Comparison of ENCODE assay signal across 19 cellular contexts in the genomic region with DNA sequence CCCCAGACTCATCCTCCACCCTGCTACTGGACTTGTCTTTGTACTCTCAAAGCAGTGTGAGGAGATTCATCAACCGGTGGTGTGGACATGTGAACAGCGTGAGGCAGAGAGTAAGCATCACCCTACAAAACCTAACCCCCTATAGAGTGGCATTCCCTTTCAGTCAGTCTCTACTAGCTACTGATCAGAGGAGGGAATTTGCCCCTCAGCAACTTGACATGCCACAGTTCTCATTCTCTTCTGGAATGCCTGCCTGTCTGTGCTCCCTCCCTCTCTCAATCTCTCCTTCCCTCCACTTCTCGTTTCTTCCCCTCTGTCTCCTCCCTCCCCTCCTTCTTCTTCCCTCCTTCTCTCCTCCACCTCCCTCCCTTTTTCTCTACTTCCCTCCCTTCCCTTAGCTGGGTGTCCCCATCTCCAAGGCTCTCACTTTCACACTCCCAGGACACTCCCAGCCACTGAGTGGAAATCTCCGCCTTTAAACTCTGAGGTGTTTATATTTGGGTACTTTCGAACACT. TPM values are rescaled to one million over a fixed set of nuclear protein-coding genes. Genes with fewer than 3 reads are reported as not detected.
DNase-seq lines count a peak whose midpoint lies in the region; ATAC-seq, FAIRE-seq and TF ChIP-seq lines count a peak whose summit lies in the region.
"Had no signal": no experiment of that assay in that cellular context is flagged by ENCODE, and none has a peak within 500 bp of the region (broad histone marks: within the 10 kb centered on the region; RNA-seq: fewer than 3 reads in every experiment).

No MANE protein-coding gene starts in this region.

- DNase-seq in HepG2 (ENCODE audit: low spot score) (no peak), right lobe of liver (no peak), left lung (no peak), urothelium cell line (ENCODE audit: low spot score) (no peak), NOMO-1 (lab: John Stamatoyannopoulos, UW; ENCODE audit: unreplicated experiment in 2 of 2) (no peak)
- DNase-seq in activated CD4-positive, alpha-beta T cell treated with anti-CD3 and anti-CD28 coated beads, Interleukin-2, amount 50 U/mL, for 1 hour = no peak
- DNase-seq: activated CD4-positive, alpha-beta T cell treated with anti-CD3 and anti-CD28 coated beads for 4 hours; Calu3; GDM1; H7; MM.1S; NCI-H187; SHP77 treated with DMSO at 0.1 percent for 48 hours had no signal

- H2AFZ ChIP-seq in HepG2 (ENCODE audit: low read length) = no peak overlapping the region

- no peak overlapping the region for H3K27ac ChIP-seq in HepG2 (ENCODE audit: extremely low read length, insufficient read depth, low read length)
- no peak overlapping the region for H3K27ac ChIP-seq in right lobe of liver
- H3K27ac ChIP-seq in left lung = no peak overlapping the region
- H3K27ac ChIP-seq: esophagus muscularis mucosa, neutrophil had no signal

- H3K36me3 Mint-ChIP-seq in activated T-helper 17 cell treated with anti-CD3 and anti-CD28 coated beads, Interleukin-2, amount 50 U/mL, for 72 hours (ENCODE audit: low read depth) = peaks cover 21% of the 10 kb centered on the region

- no peak overlapping the region for H3K4me3 ChIP-seq in HepG2 (replicated peaks in 1 of 3; ENCODE audit: insufficient read depth in 1 of 3, low read depth in 2 of 3, low read length in 3 of 3)
- H3K4me3 ChIP-seq in right lobe of liver = no peak overlapping the region
- no peak overlapping the region for H3K4me3 ChIP-seq in left lung
- H3K4me3 ChIP-seq: esophagus muscularis mucosa had no signal

- no peaks in the 10 kb centered on the region for H3K9me3 Mint-ChIP-seq in activated T-helper 17 cell treated with anti-CD3 and anti-CD28 coated beads, Interleukin-2, amount 50 U/mL, for 72 hours

- H3K27ac Mint-ChIP-seq in activated T-helper 17 cell treated with anti-CD3 and anti-CD28 coated beads, Interleukin-2, amount 50 U/mL, for 72 hours = peak overlapping the region; percentile 47

- H3K9me3 ChIP-seq in HepG2 (ENCODE audit: low read length) (no peaks in the 10 kb centered on the region), right lobe of liver (no peaks in the 10 kb centered on the region), left lung (no peaks in the 10 kb centered on the region)
- H3K9me3 ChIP-seq: esophagus muscularis mucosa, neutrophil had no signal

- ATAC-seq in HepG2 (peak; percentile 9; the same call in 1 of the 3 replicates), right lobe of liver (no peak), left lung (peak; percentile 43), GM18870 (IDR thresholded peaks at IDR 0.05; ENCODE audit: unreplicated experiment) (no peak)
- no peak for ATAC-seq in activated T-helper 17 cell treated with anti-CD3 and anti-CD28 coated beads, Interleukin-2, amount 50 U/mL, for 72 hours (replicated peaks)
- ATAC-seq: sciatic nerve had no signal

- intact Hi-C loops in HepG2 (cut with micrococcal nuclease; ENCODE audit: unreplicated experiment) (no loop called here), right lobe of liver (cut with DNase I) (no loop called here), left lung (cut with DNase I) (no loop called here)

- H4K20me1 ChIP-seq in HepG2 (ENCODE audit: insufficient read depth, low read length) = no peaks in the 10 kb centered on the region

- no peak for TF ChIP-seq CTCF in HepG2 (CRISPR knock-in tag; IDR thresholded peaks at IDR 0.05)
- TF ChIP-seq CTCF in right lobe of liver (IDR thresholded peaks at IDR 0.05) = no peak
- TF ChIP-seq CTCF in left lung (IDR thresholded peaks at IDR 0.05) = no peak

- H3K4me2 ChIP-seq in HepG2 (ENCODE audit: low read depth, low read length) = no peak overlapping the region

- no peaks in the 10 kb centered on the region for H3K79me2 ChIP-seq in HepG2 (ENCODE audit: insufficient read depth, low read length)

- H3K27me3 ChIP-seq in HepG2 (ENCODE audit: control insufficient read depth in 1 of 2, insufficient read depth in 2 of 2, low read length in 2 of 2) (no peaks in the 10 kb centered on the region), right lobe of liver (no peaks in the 10 kb centered on the region), left lung (no peaks in the 10 kb centered on the region)
- H3K27me3 ChIP-seq: esophagus muscularis mucosa, neutrophil had no signal

- H3K27me3 Mint-ChIP-seq in activated T-helper 17 cell treated with anti-CD3 and anti-CD28 coated beads, Interleukin-2, amount 50 U/mL, for 72 hours = no peaks in the 10 kb centered on the region

- H3K36me3 ChIP-seq in HepG2 (replicated peaks in 1 of 2; ENCODE audit: control insufficient read depth in 1 of 2, insufficient read depth in 2 of 2, low read length in 2 of 2) = peaks cover under 1 to 10% of the 10 kb centered on the region in 2 experiments; a peak in 3 of 5 replicates
- peaks cover 0 to 6% (median 2%) of the 10 kb centered on the region in 4 donors for H3K36me3 ChIP-seq in right lobe of liver
- peaks cover 0 to 20% of the 10 kb centered on the region in 2 donors for H3K36me3 ChIP-seq in left lung

- in situ Hi-C loops in HepG2 (cut with HindIII; ENCODE audit: extremely low pct_ligation_motif_present, low pct_unique_long_range_greater_than_20kb) = no loop called here

- peaks cover 9% of the 10 kb centered on the region for H3K4me1 Mint-ChIP-seq in activated T-helper 17 cell treated with anti-CD3 and anti-CD28 coated beads, Interleukin-2, amount 50 U/mL, for 72 hours

- FAIRE-seq in HepG2 (lab: Jason Lieb, UNC) = no peak
- peak; percentile 67 for FAIRE-seq in urothelium cell line (lab: Jason Lieb, UNC)
- FAIRE-seq: GM12891 had no signal

- TF ChIP-seq POLR2A in HepG2 (IDR thresholded peaks at IDR 0.05; ENCODE audit: insufficient read depth in 1 of 2, low read depth in 2 of 2, low read length in 2 of 2) (no peak), right lobe of liver (IDR thresholded peaks at IDR 0.05) (no peak)

- CTCF ChIA-PET in HepG2 (lab: Yijun Ruan, JAX; ENCODE audit: low intra/inter-chr PET ratio, low total read pairs) = no interaction called here

- POLR2A ChIA-PET in HepG2 (lab: Yijun Ruan, JAX) = interaction anchor here (0.5 kb wide), 1 partner anchor 14 kb away, joined by 3 read pairs; no protein-coding TSS in a partner anchor

- no TSS peak for BruUV-seq in HepG2 (replicated peaks; lab: Mats Ljungman, UMichigan)

- no peak for TF ChIP-seq RAD21 in HepG2 (CRISPR knock-in tag; IDR thresholded peaks at IDR 0.05)

- peaks cover 11% of the 10 kb centered on the region; the same call in 1 of the 2 replicates for H3K4me1 ChIP-seq in HepG2 (ENCODE audit: insufficient read depth, low read length)
- H3K4me1 ChIP-seq in right lobe of liver = no peaks in the 10 kb centered on the region
- H3K4me1 ChIP-seq in left lung = peaks cover 0 to 5% of the 10 kb centered on the region in 2 donors
- H3K4me1 ChIP-seq: esophagus muscularis mucosa had no signal

- 94% methylated on average over 5 of the region's 5 CpGs for WGBS in HepG2 (ENCODE audit: low lambda C conversion rate)
- WGBS in right lobe of liver (ENCODE audit: insufficient coverage, low coverage, low lambda C conversion rate, missing lambda C conversion rate) = 82% methylated on average over 5 of the region's 5 CpGs

- TF ChIP-seq EP300 in HepG2 (IDR thresholded peaks at IDR 0.05; ENCODE audit: low read depth in 2 of 2, low read length in 2 of 2) (no peak), HepG2 (CRISPR knock-in tag; IDR thresholded peaks at IDR 0.05; ENCODE audit: borderline replicate concordance) (no peak)

- no peak overlapping the region for H3K9ac ChIP-seq in HepG2 (ENCODE audit: insufficient read depth, low read depth, low read length)

- no peak overlapping the region for H3K4me3 Mint-ChIP-seq in activated T-helper 17 cell treated with anti-CD3 and anti-CD28 coated beads, Interleukin-2, amount 50 U/mL, for 72 hours

RNA-seq across cellular contexts. Expression of a gene that starts 24.6 kb away (rescaled TPM):
- 223 and 272 TPM in 2 replicates for total RNA-seq in HepG2 (2016; rRNA removed; fragmentation: Illumina TruSeq; extraction: Trizol)
- 109 and 136 TPM in 2 replicates for total RNA-seq in HepG2 (2016; cell fraction: cytosol; rRNA removed; fragmentation: Illumina TruSeq; extraction: Trizol; ENCODE audit: low read depth)
- total RNA-seq in HepG2 (2016; cell fraction: insoluble cytoplasmic fraction; rRNA removed; fragmentation: Illumina TruSeq; extraction: Trizol) = 225 and 261 TPM in 2 replicates
- 214 and 217 TPM in 2 replicates for total RNA-seq in HepG2 (2016; cell fraction: membrane; rRNA removed; fragmentation: Illumina TruSeq; extraction: Trizol)
- total RNA-seq in HepG2 (2016; cell fraction: nucleus; rRNA removed; fragmentation: Illumina TruSeq; extraction: Trizol) = 118 and 122 TPM in 2 replicates
- 93.2 and 121 TPM in 2 replicates for polyA plus RNA-seq in HepG2 (2011; rRNA removed)
- polyA plus RNA-seq in HepG2 (2011; cell fraction: cytosol; rRNA removed) = 110 and 123 TPM in 2 replicates
- 34.1 and 41.1 TPM in 2 replicates for polyA plus RNA-seq in HepG2 (2011; cell fraction: nucleus; rRNA removed)
- polyA plus RNA-seq in HepG2 (2012) = 101 and 124 TPM in 2 replicates
- polyA plus RNA-seq in HepG2 (2016; cell fraction: cytosol; fragmentation: Illumina TruSeq; extraction: Trizol; ENCODE audit: low read depth) = 169 and 220 TPM in 2 replicates
- polyA plus RNA-seq in HepG2 (2016; cell fraction: insoluble cytoplasmic fraction; fragmentation: Illumina TruSeq; extraction: Trizol; ENCODE audit: low read depth) = 277 and 298 TPM in 2 replicates
- polyA plus RNA-seq in HepG2 (2016; cell fraction: membrane; fragmentation: Illumina TruSeq; extraction: Trizol; ENCODE audit: low read depth) = 226 and 259 TPM in 2 replicates
- polyA plus RNA-seq in HepG2 (2016; cell fraction: nucleus; fragmentation: Illumina TruSeq; extraction: Trizol; ENCODE audit: insufficient read depth, low read depth) = 188 and 191 TPM in 2 replicates
- polyA minus RNA-seq in HepG2 (2011; rRNA and poly(A)+ RNA removed; ENCODE audit: low replicate concordance) = 67.1 and 192 TPM in 2 replicates
- polyA minus RNA-seq in HepG2 (2011; cell fraction: cytosol; rRNA and poly(A)+ RNA removed) = 42.5 and 43.2 TPM in 2 replicates
- 36.7 and 41.4 TPM in 2 replicates for polyA minus RNA-seq in HepG2 (2011; cell fraction: nucleus; rRNA and poly(A)+ RNA removed)
- total RNA-seq in right lobe of liver = 10 to 100 TPM; 49.3 to 69.1 (median 60.9) TPM
- 100 to 1,000 TPM; 156 to 157 TPM for total RNA-seq in activated T-helper 17 cell treated with anti-CD3 and anti-CD28 coated beads, Interleukin-2, amount 50 U/mL, for 72 hours
- total RNA-seq in left lung = 100 to 1,000 TPM; 113 to 182 TPM

RNA-seq across cellular contexts. Expression of a gene that starts 26.8 kb away (rescaled TPM):
- total RNA-seq in HepG2 (2016; rRNA removed; fragmentation: Illumina TruSeq; extraction: Trizol) = 2,268 and 3,314 TPM in 2 replicates
- 754 and 802 TPM in 2 replicates for total RNA-seq in HepG2 (2016; cell fraction: cytosol; rRNA removed; fragmentation: Illumina TruSeq; extraction: Trizol; ENCODE audit: low read depth)
- total RNA-seq in HepG2 (2016; cell fraction: insoluble cytoplasmic fraction; rRNA removed; fragmentation: Illumina TruSeq; extraction: Trizol) = 2,242 and 3,472 TPM in 2 replicates
- total RNA-seq in HepG2 (2016; cell fraction: membrane; rRNA removed; fragmentation: Illumina TruSeq; extraction: Trizol) = 997 and 1,006 TPM in 2 replicates
- total RNA-seq in HepG2 (2016; cell fraction: nucleus; rRNA removed; fragmentation: Illumina TruSeq; extraction: Trizol) = 760 and 791 TPM in 2 replicates
- polyA plus RNA-seq in HepG2 (2011; rRNA removed) = 2,460 and 3,010 TPM in 2 replicates
- 2,797 and 3,003 TPM in 2 replicates for polyA plus RNA-seq in HepG2 (2011; cell fraction: cytosol; rRNA removed)
- 624 and 737 TPM in 2 replicates for polyA plus RNA-seq in HepG2 (2011; cell fraction: nucleus; rRNA removed)
- polyA plus RNA-seq in HepG2 (2012) = 1,687 and 1,874 TPM in 2 replicates
- 1,121 and 1,153 TPM in 2 replicates for polyA plus RNA-seq in HepG2 (2016; cell fraction: cytosol; fragmentation: Illumina TruSeq; extraction: Trizol; ENCODE audit: low read depth)
- 3,894 and 4,262 TPM in 2 replicates for polyA plus RNA-seq in HepG2 (2016; cell fraction: insoluble cytoplasmic fraction; fragmentation: Illumina TruSeq; extraction: Trizol; ENCODE audit: low read depth)
- polyA plus RNA-seq in HepG2 (2016; cell fraction: membrane; fragmentation: Illumina TruSeq; extraction: Trizol; ENCODE audit: low read depth) = 1,143 and 1,145 TPM in 2 replicates
- polyA plus RNA-seq in HepG2 (2016; cell fraction: nucleus; fragmentation: Illumina TruSeq; extraction: Trizol; ENCODE audit: insufficient read depth, low read depth) = 1,363 and 1,473 TPM in 2 replicates
- 700 and 1,641 TPM in 2 replicates for polyA minus RNA-seq in HepG2 (2011; rRNA and poly(A)+ RNA removed; ENCODE audit: low replicate concordance)
- 495 and 562 TPM in 2 replicates for polyA minus RNA-seq in HepG2 (2011; cell fraction: cytosol; rRNA and poly(A)+ RNA removed)
- 234 and 280 TPM in 2 replicates for polyA minus RNA-seq in HepG2 (2011; cell fraction: nucleus; rRNA and poly(A)+ RNA removed)
- total RNA-seq in right lobe of liver = 1,000 to 10,000 TPM in 2 of 6 experiments, 100 to 1,000 TPM in 4; 530 to 1,528 (median 637) TPM
- 1,000 to 10,000 TPM; 1,915 to 2,917 TPM for total RNA-seq in activated T-helper 17 cell treated with anti-CD3 and anti-CD28 coated beads, Interleukin-2, amount 50 U/mL, for 72 hours
- total RNA-seq in left lung = 1,000 to 10,000 TPM; 1,404 to 1,630 TPM

Comparison
In these comparisons a context has a peak if more than half of its experiments do, and no peak if none do; other contexts are left out.
1. ATAC-seq: peak in HepG2 (single experiment) and left lung (single experiment); none in right lobe of liver (0 of 4), activated T-helper 17 cell treated with anti-CD3 and anti-CD28 coated beads, Interleukin-2, amount 50 U/mL, for 72 hours (single experiment) and GM18870 (single experiment).